21 cellular contexts compared by ENCODE assay signal in the genomic region with DNA sequence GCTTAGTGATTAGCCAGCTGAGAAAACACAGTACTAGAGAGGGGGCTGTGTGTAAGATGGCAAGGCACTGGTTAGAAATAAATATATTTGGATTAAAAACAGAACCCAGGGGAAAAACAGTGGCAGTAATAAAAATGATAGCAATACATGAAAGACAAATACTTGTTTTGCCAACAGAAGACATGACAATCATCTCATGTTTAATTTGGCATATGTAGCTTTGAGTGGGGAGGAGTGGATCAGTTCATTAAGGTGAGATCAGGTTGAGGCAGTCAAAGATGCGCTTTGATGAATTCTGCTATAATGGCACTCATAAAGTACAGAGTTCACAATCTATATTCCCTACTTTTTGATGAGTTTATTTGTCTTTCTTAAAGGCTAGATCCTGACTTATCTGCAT. TPM values are rescaled to one million over a fixed set of nuclear protein-coding genes. Genes with fewer than 3 reads are reported as not detected.
DNase-seq lines count a peak whose midpoint lies in the region; ATAC-seq, FAIRE-seq and TF ChIP-seq lines count a peak whose summit lies in the region.
"Had no signal": no experiment of that assay in that cellular context is flagged by ENCODE, and none has a peak within 500 bp of the region (broad histone marks: within the 10 kb centered on the region; RNA-seq: fewer than 3 reads in every experiment).

No MANE protein-coding gene starts in this region.

- TF ChIP-seq CTCF in 22Rv1 (IDR thresholded peaks at IDR 0.05) (no peak), C4-2B (conservative IDR thresholded peaks at IDR 0.05) (no peak), VCaP (conservative IDR thresholded peaks at IDR 0.05) (no peak)

- no peaks in the 10 kb centered on the region for H3K9me3 Mint-ChIP-seq in stimulated activated memory B cell treated with anti-CD40 and anti-IgM and Interleukin-4, amounts not matched to agents 10 μg/mL and 1 μg/mL and 100 μg/mL, for 72 hours
- H3K9me3 Mint-ChIP-seq: CD14-positive monocyte; CD4-positive, alpha-beta T cell; GM23338 had no signal

- H3K27ac ChIP-seq in 22Rv1 (peak overlapping the region; percentile 89), C4-2B (peak overlapping the region; percentile 98; the same call in 1 of the 2 replicates), VCaP (peak overlapping the region; percentile 100)
- H3K27ac ChIP-seq: BLaER1 had no signal

- FAIRE-seq in GM12891 (lab: Jason Lieb, UNC): no peak
- FAIRE-seq: GM12892, GM19239 had no signal

- no peak for TF ChIP-seq POLR2A in GM12891 (IDR thresholded peaks at IDR 0.05; ENCODE audit: low read depth, low read length)

- H3K4me3 Mint-ChIP-seq in stimulated activated memory B cell treated with anti-CD40 and anti-IgM and Interleukin-4, amounts not matched to agents 10 μg/mL and 1 μg/mL and 100 μg/mL, for 72 hours: no peak overlapping the region
- H3K4me3 Mint-ChIP-seq: B cell; CD14-positive monocyte; CD4-positive, alpha-beta T cell; GM23338; H9 had no signal

- peaks cover 15% of the 10 kb centered on the region for H3K36me3 Mint-ChIP-seq in stimulated activated memory B cell treated with anti-CD40 and anti-IgM and Interleukin-4, amounts not matched to agents 10 μg/mL and 1 μg/mL and 100 μg/mL, for 72 hours

- no peaks in the 10 kb centered on the region for H3K27me3 Mint-ChIP-seq in stimulated activated memory B cell treated with anti-CD40 and anti-IgM and Interleukin-4, amounts not matched to agents 10 μg/mL and 1 μg/mL and 100 μg/mL, for 72 hours
- H3K27me3 Mint-ChIP-seq: B cell; CD4-positive, alpha-beta T cell had no signal

- peaks cover 16% of the 10 kb centered on the region for H3K4me1 Mint-ChIP-seq in stimulated activated memory B cell treated with anti-CD40 and anti-IgM and Interleukin-4, amounts not matched to agents 10 μg/mL and 1 μg/mL and 100 μg/mL, for 72 hours

- no peak for ATAC-seq in stimulated activated memory B cell treated with anti-CD40 and anti-IgM and Interleukin-4, amounts not matched to agents 10 μg/mL and 1 μg/mL and 100 μg/mL, for 72 hours
- ATAC-seq in HG03520 (IDR thresholded peaks at IDR 0.05; ENCODE audit: unreplicated experiment): no peak
- no peak for ATAC-seq in GM18520 (IDR thresholded peaks at IDR 0.05; ENCODE audit: unreplicated experiment)
- ATAC-seq: GM23338, HCT116 had no signal

- DNase-seq in GM12891 (ENCODE audit: insufficient read length, low spot score): no peak
- DNase-seq: Calu3; CD4-positive, alpha-beta T cell; COR-L47; DMS53; DMS79 treated with DMSO at 0.1 percent for 48 hours; GF-D8; H9 had no signal

- H3K27ac Mint-ChIP-seq in stimulated activated memory B cell treated with anti-CD40 and anti-IgM and Interleukin-4, amounts not matched to agents 10 μg/mL and 1 μg/mL and 100 μg/mL, for 72 hours: peak overlapping the region; percentile 22
- H3K27ac Mint-ChIP-seq: B cell; CD14-positive monocyte; CD4-positive, alpha-beta T cell; GM23338 had no signal

TF ChIP-seq in GM12891, 5 proteins besides CTCF, POLR2A, EP300 and RAD21:
- no peak for TF ChIP-seq SPI1 (IDR thresholded peaks at IDR 0.05; ENCODE audit: low read depth, low read length)
- TF ChIP-seq POLR2AphosphoS5 (IDR thresholded peaks at IDR 0.05; ENCODE audit: low read depth, low read length): no peak
- no peak for TF ChIP-seq POU2F2 (IDR thresholded peaks at IDR 0.05; ENCODE audit: low read depth, low read length)
- TF ChIP-seq PAX5 (IDR thresholded peaks at IDR 0.05; ENCODE audit: insufficient read depth, low read length, severe bottlenecking): no peak
- TF ChIP-seq TAF1 (IDR thresholded peaks at IDR 0.05; ENCODE audit: low read depth, low read length): no peak

RNA-seq across cellular contexts. Expression of a gene that starts 3.4 kb away (rescaled TPM):
- 0.09 TPM for polyA plus RNA-seq in GM12891 (2012; ENCODE audit: low read depth, missing spikeins)
- polyA plus RNA-seq: GM23338 had no signal

RNA-seq across cellular contexts. Expression of a gene that starts 56.9 kb away (rescaled TPM):
- polyA plus RNA-seq in GM12891 (2012; ENCODE audit: low read depth, missing spikeins): 17.2 TPM

RNA-seq across cellular contexts. Expression of a gene that starts 57.1 kb away (rescaled TPM):
- polyA plus RNA-seq in GM12891 (2012; ENCODE audit: low read depth, missing spikeins): 9.3 TPM
